In genomic region chr1:230767859-230768612, GRCh38 we compare ENCODE assay signal across 8 cellular contexts. TPM values are rescaled to one million over a fixed set of nuclear protein-coding genes. Genes with fewer than 3 reads are reported as not detected.
"Had no signal": no experiment of that assay in that cellular context is flagged by ENCODE, and none has a peak within 500 bp of the region (broad histone marks: within the 10 kb centered on the region; RNA-seq: fewer than 3 reads in every experiment).

No MANE protein-coding gene starts in this region.

RNA-seq across cellular contexts. Expression of gene CAPN9, which starts 20.8 kb away (rescaled TPM):
- total RNA-seq: OCI-LY7, PC-3, PC-9, SJCRH30, SJSA1, SK-MEL-5 had no signal
- polyA plus RNA-seq: SK-N-SH had no signal

RNA-seq across cellular contexts. Expression of gene AGT, which starts 54.1 kb away (rescaled TPM):
- total RNA-seq: OCI-LY7, PC-3, PC-9, RPMI7951, SJSA1, SK-MEL-5 had no signal
